In the genomic region with DNA sequence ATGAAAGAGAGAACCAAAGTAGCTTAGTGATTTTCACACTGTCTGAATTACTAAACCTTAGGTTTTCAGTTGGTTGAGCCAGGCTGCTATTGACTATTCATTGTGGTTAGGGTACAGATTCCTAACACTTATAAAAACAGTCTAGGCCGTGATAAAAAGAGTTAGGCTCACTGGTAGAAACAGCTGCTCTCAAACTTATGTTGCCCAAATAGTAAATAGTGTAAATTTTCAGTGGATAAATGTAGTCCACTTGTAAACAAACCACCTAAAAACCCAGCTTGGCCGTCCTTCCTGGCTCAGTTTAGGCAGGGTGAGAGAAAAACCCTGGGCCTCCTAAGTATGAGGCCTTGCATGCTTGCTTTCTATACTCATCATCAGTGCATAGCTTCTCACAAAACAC, we compare ENCODE assay signal across 15 cellular contexts. TPM values are rescaled to one million over a fixed set of nuclear protein-coding genes. Genes with fewer than 3 reads are reported as not detected.
DNase-seq lines count a peak whose midpoint lies in the region; ATAC-seq and TF ChIP-seq lines count a peak whose summit lies in the region.
"Had no signal": no experiment of that assay in that cellular context is flagged by ENCODE, and none has a peak within 500 bp of the region (broad histone marks: within the 10 kb centered on the region; RNA-seq: fewer than 3 reads in every experiment).

No MANE protein-coding gene starts in this region.

- H3K4me1 Mint-ChIP-seq in CD8-positive, alpha-beta T cell (ENCODE audit: low read depth): peaks cover 83% of the 10 kb centered on the region
- peaks cover 84% of the 10 kb centered on the region for H3K4me1 Mint-ChIP-seq in activated naive CD8-positive, alpha-beta T cell treated with anti-CD3 and anti-CD28 coated beads for 36 hours
- peaks cover 36% of the 10 kb centered on the region for H3K4me1 Mint-ChIP-seq in memory B cell

- no peaks in the 10 kb centered on the region for H3K9me3 Mint-ChIP-seq in CD8-positive, alpha-beta T cell
- no peaks in the 10 kb centered on the region for H3K9me3 Mint-ChIP-seq in activated naive CD8-positive, alpha-beta T cell treated with anti-CD3 and anti-CD28 coated beads for 36 hours
- H3K9me3 Mint-ChIP-seq in memory B cell: no peaks in the 10 kb centered on the region
- H3K9me3 Mint-ChIP-seq: IgD-negative memory B cell had no signal

- no peaks in the 10 kb centered on the region for H3K27me3 ChIP-seq in CD8-positive, alpha-beta T cell (ENCODE audit: insufficient read depth, low read length)
- H3K27me3 ChIP-seq: transverse colon had no signal

- H3K9me3 ChIP-seq in CD8-positive, alpha-beta T cell (ENCODE audit: low read length): no peaks in the 10 kb centered on the region
- H3K9me3 ChIP-seq: psoas muscle, transverse colon had no signal

- H3K27me3 Mint-ChIP-seq in CD8-positive, alpha-beta T cell (ENCODE audit: low read depth): no peaks in the 10 kb centered on the region
- no peaks in the 10 kb centered on the region for H3K27me3 Mint-ChIP-seq in activated naive CD8-positive, alpha-beta T cell treated with anti-CD3 and anti-CD28 coated beads for 36 hours
- no peaks in the 10 kb centered on the region for H3K27me3 Mint-ChIP-seq in memory B cell
- H3K27me3 Mint-ChIP-seq: IgD-negative memory B cell had no signal

- no peak overlapping the region for H3K4me3 ChIP-seq in CD8-positive, alpha-beta T cell (ENCODE audit: low read depth, low read length)
- H3K4me3 ChIP-seq: psoas muscle, transverse colon had no signal

- intact Hi-C loops in CD8-positive, alpha-beta T cell (cut with DNase I, micrococcal nuclease): no loop called here

- no peak for TF ChIP-seq CTCF in 22Rv1 (IDR thresholded peaks at IDR 0.05)
- TF ChIP-seq CTCF in CD8-positive, alpha-beta T cell (IDR thresholded peaks at IDR 0.05): no peak

- peaks cover 61% of the 10 kb centered on the region for H3K4me1 ChIP-seq in CD8-positive, alpha-beta T cell (ENCODE audit: insufficient read depth, low read length)

- peak overlapping the region; percentile 81 for H3K27ac Mint-ChIP-seq in CD8-positive, alpha-beta T cell
- peak overlapping the region; percentile 65 for H3K27ac Mint-ChIP-seq in activated naive CD8-positive, alpha-beta T cell treated with anti-CD3 and anti-CD28 coated beads for 36 hours
- peak overlapping the region; percentile 93 for H3K27ac Mint-ChIP-seq in memory B cell

- no peak for ATAC-seq in CD8-positive, alpha-beta T cell
- ATAC-seq in memory B cell (ENCODE audit: low read depth) (no peak), GM19035 (IDR thresholded peaks at IDR 0.05; ENCODE audit: unreplicated experiment) (no peak)
- ATAC-seq: psoas muscle had no signal

- no peak overlapping the region for H3K4me3 Mint-ChIP-seq in CD8-positive, alpha-beta T cell
- no peak overlapping the region for H3K4me3 Mint-ChIP-seq in activated naive CD8-positive, alpha-beta T cell treated with anti-CD3 and anti-CD28 coated beads for 36 hours
- no peak overlapping the region for H3K4me3 Mint-ChIP-seq in memory B cell

- H3K36me3 Mint-ChIP-seq in CD8-positive, alpha-beta T cell: peaks cover 64% of the 10 kb centered on the region
- H3K36me3 Mint-ChIP-seq in activated naive CD8-positive, alpha-beta T cell treated with anti-CD3 and anti-CD28 coated beads for 36 hours: peaks cover 55% of the 10 kb centered on the region
- peaks cover 18% of the 10 kb centered on the region for H3K36me3 Mint-ChIP-seq in memory B cell

- peaks cover 38% of the 10 kb centered on the region for H3K36me3 ChIP-seq in CD8-positive, alpha-beta T cell (ENCODE audit: insufficient read depth, low read length)

- CTCF ChIA-PET in CD8-positive, alpha-beta T cell (lab: Charles Lee): no interaction called here

- no peak for DNase-seq in CD8-positive, alpha-beta T cell
- DNase-seq in activated naive CD8-positive, alpha-beta T cell treated with anti-CD3 and anti-CD28 coated beads for 36 hours: no peak
- DNase-seq in memory B cell (ENCODE audit: low spot score in 2 of 2): no peak
- no peak for DNase-seq in NCI-H2029 treated with DMSO at 0.1 percent for 48 hours (lab: John Stamatoyannopoulos, UW)
- DNase-seq in COLO829 (ENCODE audit: low spot score): no peak
- DNase-seq in Ammon's horn (ENCODE audit: low spot score): no peak
- DNase-seq: NCI-H1092 treated with DMSO at 0.1 percent for 48 hours, NCI-H2227 treated with DMSO at 0.1 percent for 48 hours, psoas muscle, SHP77 treated with DMSO at 0.1 percent for 48 hours, transverse colon had no signal

- H3K27ac ChIP-seq in 22Rv1: peak overlapping the region; percentile 52
- H3K27ac ChIP-seq in CD8-positive, alpha-beta T cell (ENCODE audit: low read depth, low read length): no peak overlapping the region
- H3K27ac ChIP-seq: C4-2B, psoas muscle, transverse colon had no signal

- POLR2A ChIA-PET in CD8-positive, alpha-beta T cell (lab: Charles Lee): no interaction called here

RNA-seq across cellular contexts. Expression of a gene that starts 34.9 kb away (rescaled TPM):
- total RNA-seq in CD8-positive, alpha-beta T cell: 100 to 1,000 TPM; 104 to 105 TPM
- total RNA-seq in activated naive CD8-positive, alpha-beta T cell treated with anti-CD3 and anti-CD28 coated beads for 36 hours: 10 to 100 TPM; 75.6 to 78.4 TPM

RNA-seq across cellular contexts. Expression of a gene that starts 57.1 kb away (rescaled TPM):
- 10 to 100 TPM in 1 of 2 experiments, 1 to 10 TPM in 1; 9.5 to 12.7 TPM for total RNA-seq in CD8-positive, alpha-beta T cell
- total RNA-seq in activated naive CD8-positive, alpha-beta T cell treated with anti-CD3 and anti-CD28 coated beads for 36 hours: 10 to 100 TPM; 20.8 to 20.9 TPM
